1 cellular context compared by ENCODE assay signal in the genomic region with DNA sequence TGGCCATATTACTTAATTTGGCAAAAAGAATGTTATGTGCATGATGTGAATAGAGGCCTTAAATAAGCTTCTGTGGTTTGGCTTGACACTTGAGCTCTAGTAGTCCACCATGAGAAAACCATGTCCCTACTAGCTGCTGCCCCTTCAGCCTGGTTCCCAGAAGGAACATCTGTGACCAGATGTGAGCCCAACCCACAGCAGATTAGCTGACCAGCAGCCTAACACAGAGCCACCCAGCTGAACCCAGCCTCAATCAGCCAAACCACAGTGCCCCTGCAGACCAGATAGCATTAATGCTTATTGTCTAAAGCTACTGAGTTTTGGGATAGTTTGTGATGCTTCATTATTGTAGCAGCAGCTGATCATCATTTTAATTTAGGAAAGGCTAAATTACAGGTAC.
TF ChIP-seq lines count a peak whose summit lies in the region.

No MANE protein-coding gene starts in this region.

TF ChIP-seq in IMR-90, 13 proteins besides CTCF, POLR2A, EP300 and RAD21:
- no peak for TF ChIP-seq CEBPB (IDR thresholded peaks at IDR 0.05; ENCODE audit: low read depth, low read length)
- TF ChIP-seq MAZ (IDR thresholded peaks at IDR 0.05; ENCODE audit: borderline replicate concordance, low read depth, low read length): no peak
- TF ChIP-seq RFX5 (IDR thresholded peaks at IDR 0.05; ENCODE audit: low read depth, low read length): no peak
- TF ChIP-seq SMC3 (IDR thresholded peaks at IDR 0.05; ENCODE audit: low read depth, low read length): no peak
- TF ChIP-seq BHLHE40 (IDR thresholded peaks at IDR 0.05; ENCODE audit: low read depth, low read length): no peak
- no peak for TF ChIP-seq MAFK (IDR thresholded peaks at IDR 0.05; ENCODE audit: low read depth, low read length)
